1 cellular context compared by ENCODE assay signal in genomic region chr7:2617710-2617975, GRCh38.
A peak's percentile ranks its signal among the peaks of the same experiment; 100 is the strongest.
TF ChIP-seq lines count a peak whose summit lies in the region.

No MANE protein-coding gene starts in this region.

TF ChIP-seq in K562, 482 proteins besides CTCF, POLR2A, EP300 and RAD21:
- TF ChIP-seq TEAD4 (IDR thresholded peaks at IDR 0.05; ENCODE audit: low read length) (no peak), TEAD4 (CRISPR knock-in tag; IDR thresholded peaks at IDR 0.05; ENCODE audit: borderline replicate concordance) (no peak), USF1 (CRISPR knock-in tag; IDR thresholded peaks at IDR 0.05) (0 out of 2 replicates have a peak, but pooled peaks have one; percentile 20), MAX (CRISPR knock-in tag; IDR thresholded peaks at IDR 0.05) (0 out of 2 replicates have a peak, but pooled peaks have one; percentile 26)
